ENCODE assay signal across 26 cellular contexts in the genomic region with DNA sequence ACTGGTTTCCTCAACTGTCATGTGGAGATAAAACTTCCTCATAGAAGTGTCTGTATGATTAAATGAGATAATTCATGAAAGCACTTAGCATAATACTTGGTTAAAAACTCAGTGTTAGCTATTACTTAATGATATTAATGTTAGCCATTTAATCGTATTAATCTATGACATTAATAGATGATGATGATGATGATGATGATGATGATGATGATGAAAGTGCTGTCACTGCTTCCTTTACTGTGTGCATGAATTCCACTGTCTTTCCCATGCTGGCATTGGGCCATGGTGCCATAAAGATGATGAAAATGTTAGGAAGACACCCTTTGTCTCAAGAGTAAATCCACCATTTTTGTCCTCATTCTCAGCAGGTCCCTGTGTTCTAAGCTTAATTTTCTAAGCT.
"Had no signal": no experiment of that assay in that cellular context is flagged by ENCODE, and none has a peak within 500 bp of the region (broad histone marks: within the 10 kb centered on the region; RNA-seq: fewer than 3 reads in every experiment).

No MANE protein-coding gene starts in this region.

- H2AFZ ChIP-seq: neural progenitor cell had no signal

- H3K36me3 ChIP-seq: neural progenitor cell had no signal

- H3K27me3 ChIP-seq: esophagus squamous epithelium, gastrocnemius medialis, neural progenitor cell had no signal

- H3K4me1 ChIP-seq: esophagus squamous epithelium, gastrocnemius medialis, neural progenitor cell had no signal

- FAIRE-seq: colon, endometrium, kidney had no signal

- H3K9ac ChIP-seq: neural progenitor cell had no signal

- ATAC-seq: activated naive CD4-positive, alpha-beta T cell treated with anti-CD3 and anti-CD28 coated beads, Interleukin-2, amount 50 U/mL, for 72 hours; activated T-cell treated with anti-CD3 and anti-CD28 coated beads, Interleukin-2, amount 50 U/mL, for 72 hours; gastrocnemius medialis; natural killer cell; right cardiac atrium; stimulated activated memory B cell treated with anti-CD40 and anti-IgM and Interleukin-4, amounts not matched to agents 10 μg/mL and 1 μg/mL and 100 μg/mL, for 72 hours; stimulated activated naive CD8-positive, alpha-beta T cell treated with anti-CD3 and anti-CD28 coated beads, Interleukin-15, amount 100 ng/mL, for 72 hours had no signal

- H3K27ac ChIP-seq: esophagus squamous epithelium, gastrocnemius medialis, neural progenitor cell, skin epidermis had no signal

- H3K4me3 ChIP-seq: esophagus squamous epithelium, gastrocnemius medialis, neural progenitor cell, skin epidermis had no signal

- H3K9me3 ChIP-seq: esophagus squamous epithelium, gastrocnemius medialis had no signal

- DNase-seq: activated CD4-positive, alpha-beta T cell treated with anti-CD3 and anti-CD28 coated beads for 4 hours; activated CD4-positive, alpha-beta T cell treated with anti-CD3 and anti-CD28 coated beads, Interleukin-2, amount 50 U/mL, for 4 hours; activated naive CD4-positive, alpha-beta T cell; activated T-cell treated with anti-CD3 and anti-CD28 coated beads for 4 hours; activated T-cell treated with anti-CD3 and anti-CD28 coated beads, Interleukin-2, amount 50 U/mL, for 72 hours; anterior cingulate cortex; effector CD8-positive, alpha-beta T cell; esophagus squamous epithelium; gastrocnemius medialis; head of caudate nucleus; hippocampal formation; kidney; natural killer cell; occipital lobe; right cardiac atrium; stimulated activated CD4-positive, alpha-beta T cell treated with anti-CD3 and anti-CD28 coated beads, Interleukin-1b, Interleukin-23, amount 100 ng/mL, for 48 hours; stimulated activated CD4-positive, alpha-beta T cell treated with anti-CD3 and anti-CD28 coated beads, Interleukin-4, amount 100 ng/mL, for 4 hours; stimulated activated CD8-positive, alpha-beta memory T cell treated with anti-CD3 and anti-CD28 coated beads, Interleukin-4, amount 100 ng/mL, for 48 hours; stimulated activated naive CD8-positive, alpha-beta T cell treated with anti-CD3 and anti-CD28 coated beads, Interleukin-15, amount 100 ng/mL, for 72 hours; substantia nigra had no signal

- H3K4me2 ChIP-seq: neural progenitor cell had no signal
